In genomic region chr3:49424816-49425215, GRCh38 we compare ENCODE assay signal across 22 cellular contexts.
"Had no signal": no experiment of that assay in that cellular context is flagged by ENCODE, and none has a peak within 500 bp of the region (broad histone marks: within the 10 kb centered on the region; RNA-seq: fewer than 3 reads in every experiment).

No MANE protein-coding gene starts in this region.

- H3K4me3 ChIP-seq: cardiac muscle cell, heart right ventricle, ovary, SK-N-MC, stomach, transverse colon, vagina had no signal

- DNase-seq: activated CD4-positive, alpha-beta T cell treated with anti-CD3 and anti-CD28 coated beads for 1 hour; activated CD4-positive, alpha-beta T cell treated with anti-CD3 and anti-CD28 coated beads, Interleukin-2, amount 50 U/mL, for 1 hour; activated CD8-positive, alpha-beta memory T cell treated with anti-CD3 and anti-CD28 coated beads for 24 hours; activated effector memory CD4-positive, alpha-beta T cell treated with anti-CD3 and anti-CD28 coated beads, Interleukin-2, amount 50 U/mL, for 16 hours; activated T-cell treated with anti-CD3 and anti-CD28 coated beads, Interleukin-2, amount 50 U/mL, for 48 hours; cortex of kidney; heart right ventricle; left colon; mesendoderm; naive B cell; ovary; stimulated activated CD4-positive, alpha-beta T cell treated with anti-CD3 and anti-CD28 coated beads, Interleukin-1b, Interleukin-23, amount 100 ng/mL, for 48 hours; stomach; SW 1271; transverse colon had no signal

- H3K9me3 ChIP-seq: heart right ventricle, neutrophil, ovary, stomach, transverse colon, vagina had no signal

- H3K27me3 ChIP-seq: cardiac muscle cell, heart right ventricle, neutrophil, ovary, stomach, transverse colon, vagina had no signal

- H3K4me3 Mint-ChIP-seq: activated naive CD8-positive, alpha-beta T cell; T-helper 2 cell treated with Interferon-gamma antibody and Interleukin-4, amounts not matched to agents 5 μg/mL and 100 μg/mL, for 36 hours had no signal

- H3K27ac ChIP-seq: cardiac muscle cell, heart right ventricle, ovary, SK-N-MC, stomach, transverse colon, vagina had no signal

- H3K36me3 ChIP-seq: cardiac muscle cell, neutrophil, ovary, transverse colon had no signal

- H3K36me3 Mint-ChIP-seq: activated naive CD8-positive, alpha-beta T cell had no signal

- H3K9me3 Mint-ChIP-seq: naive B cell; T-helper 2 cell treated with Interferon-gamma antibody and Interleukin-4, amounts not matched to agents 5 μg/mL and 100 μg/mL, for 36 hours had no signal

- H3K27me3 Mint-ChIP-seq: activated naive CD8-positive, alpha-beta T cell; naive B cell had no signal

- ATAC-seq: heart right ventricle, left colon, right cardiac atrium had no signal
